1 cellular context compared by ENCODE assay signal in the genomic region with DNA sequence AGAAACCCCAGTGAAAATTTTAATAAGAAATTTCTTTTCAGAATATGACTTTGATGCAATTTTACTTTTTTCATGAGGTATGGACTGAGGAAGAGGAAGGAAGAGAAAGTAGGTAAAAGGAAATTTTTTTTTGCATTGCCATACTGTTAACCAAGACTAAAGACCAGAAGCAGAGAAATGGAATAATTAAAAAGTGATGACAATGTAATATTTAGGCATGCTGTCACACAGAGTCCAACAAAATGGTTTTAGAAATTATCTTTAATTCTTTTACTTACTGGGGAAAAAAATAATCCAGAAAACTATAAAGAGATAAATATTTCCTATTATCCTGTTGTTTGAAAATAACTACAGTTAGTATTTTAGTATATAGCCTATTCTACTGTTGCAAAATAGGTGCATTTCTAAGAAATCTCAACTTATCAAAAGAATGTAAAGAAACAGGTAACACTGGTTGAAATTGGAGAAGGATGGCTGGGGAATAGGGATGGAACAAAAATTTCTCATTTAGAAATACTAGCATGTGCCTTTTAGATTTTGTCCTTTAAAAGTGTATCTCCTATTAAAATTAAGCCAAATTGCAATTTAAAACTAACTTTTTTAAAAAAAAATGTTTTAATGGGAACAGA.
TF ChIP-seq lines count a peak whose summit lies in the region.

No MANE protein-coding gene starts in this region.

TF ChIP-seq in endothelial cell of umbilical vein, 7 proteins besides CTCF, POLR2A, EP300 and RAD21:
- TF ChIP-seq, protein P1, sequence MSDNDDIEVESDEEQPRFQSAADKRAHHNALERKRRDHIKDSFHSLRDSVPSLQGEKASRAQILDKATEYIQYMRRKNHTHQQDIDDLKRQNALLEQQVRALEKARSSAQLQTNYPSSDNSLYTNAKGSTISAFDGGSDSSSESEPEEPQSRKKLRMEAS (IDR thresholded peaks at IDR 0.05; ENCODE audit: insufficient read depth, insufficient read length) = no peak
- TF ChIP-seq GATA2 (IDR thresholded peaks at IDR 0.05; ENCODE audit: insufficient read depth, insufficient read length, low read depth, low read length) (no peak), POLR2AphosphoS5 (IDR thresholded peaks at IDR 0.05; ENCODE audit: insufficient read depth, low read depth, low read length) (no peak), MYC (IDR thresholded peaks at IDR 0.05; ENCODE audit: low read depth, low read length) (no peak), FOS (IDR thresholded peaks at IDR 0.05; ENCODE audit: borderline replicate concordance, insufficient read depth, low read length) (no peak), JUN (IDR thresholded peaks at IDR 0.05; ENCODE audit: borderline replicate concordance, insufficient read depth, insufficient read length, low read depth) (no peak), EZH2 (IDR thresholded peaks at IDR 0.05; ENCODE audit: borderline replicate concordance, low read depth, low read length, severe bottlenecking) (no peak)
